ENCODE assay signal across 8 cellular contexts in the genomic region with DNA sequence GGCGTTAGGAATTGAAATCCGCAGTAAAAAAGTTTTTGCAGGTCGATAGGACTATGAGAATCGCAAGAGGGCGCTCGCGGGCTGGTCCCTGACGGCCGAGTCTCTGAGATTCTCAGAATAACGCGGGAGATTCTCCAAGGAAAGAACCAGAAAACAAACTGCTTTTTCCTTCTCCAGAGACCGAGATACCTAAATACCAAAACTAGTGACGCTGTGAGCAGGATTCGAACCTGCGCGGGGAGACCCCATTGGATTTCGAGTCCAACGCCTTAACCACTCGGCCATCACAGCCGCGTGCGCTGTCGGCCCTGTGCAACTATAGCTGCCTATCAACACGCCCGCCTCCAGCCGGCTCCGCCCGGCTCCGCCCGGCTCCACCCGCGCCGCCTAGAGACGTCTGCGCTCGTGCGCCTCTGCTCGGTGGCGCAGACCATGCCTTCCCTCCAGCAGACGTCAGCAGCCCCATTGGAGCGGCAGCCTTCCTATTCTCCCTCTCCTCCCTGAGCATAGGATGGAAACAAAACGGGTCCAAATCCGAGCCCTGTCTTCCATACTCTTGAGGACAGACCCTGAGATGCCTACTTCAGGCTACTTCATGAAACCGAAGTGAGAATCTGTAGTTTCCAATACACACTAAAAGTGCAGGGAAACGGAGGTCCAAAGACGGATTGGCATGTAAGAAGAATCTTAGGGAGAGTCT. TPM values are rescaled to one million over a fixed set of nuclear protein-coding genes. Genes with fewer than 3 reads are reported as not detected.
DNase-seq lines count a peak whose midpoint lies in the region; ATAC-seq lines count a peak whose summit lies in the region.

No MANE protein-coding gene starts in this region.

- DNase-seq in EH (ENCODE audit: low read depth): peak; percentile 99
- DNase-seq in GM23248: peak; percentile 98
- peak; percentile 99 for DNase-seq in LHCN-M2 (ENCODE audit: low read depth)
- peak; percentile 97 for DNase-seq in RKO (ENCODE audit: low spot score)
- DNase-seq in fibroblast of peridontal ligament (ENCODE audit: extremely low read depth): peak; percentile 99
- DNase-seq in natural killer cell treated with Interleukin-12 subunit alpha and Interleukin-12 subunit beta and Interleukin-15 and Interleukin-18, amount 100 ng/mL, for 72 hours (ENCODE audit: low spot score): peak; percentile 95
- peak; percentile 93 for DNase-seq in stimulated activated naive CD4-positive, alpha-beta T cell treated with Interleukin-2 at 50 U/mL for 16 hours (lab: John Stamatoyannopoulos, UW)

- no peaks in the 10 kb centered on the region for H3K36me3 Mint-ChIP-seq in activated T-helper 17 cell treated with anti-CD3 and anti-CD28 coated beads, Interleukin-2, amount 50 U/mL, for 72 hours (ENCODE audit: low read depth)
- no peaks in the 10 kb centered on the region for H3K36me3 Mint-ChIP-seq in natural killer cell treated with Interleukin-12 subunit alpha and Interleukin-12 subunit beta and Interleukin-15 and Interleukin-18, amount 100 ng/mL, for 72 hours

- H3K4me2 ChIP-seq in GM23248 (ENCODE audit: unreplicated experiment): peak overlapping the region; percentile 85

- H3K27ac ChIP-seq in GM23248: peak overlapping the region; percentile 95

- no peaks in the 10 kb centered on the region for H3K9me3 ChIP-seq in GM23248 (ENCODE audit: low read depth)

- peaks cover 10% of the 10 kb centered on the region; the same call in 1 of the 2 replicates for H3K36me3 ChIP-seq in GM23248 (ENCODE audit: low read depth)

- in situ Hi-C loops in GM23248 (cut with MboI): no loop called here

- H3K27me3 ChIP-seq in GM23248 (replicated peaks; ENCODE audit: insufficient read depth): no peaks in the 10 kb centered on the region

- WGBS in GM23248 (ENCODE audit: low coverage in 1 of 2, low lambda C conversion rate in 2 of 2, missing lambda C conversion rate in 2 of 2), 2 experiments: 2 to 4% methylated on average over 45 to 46 of the region's 46 CpGs

- H3K4me1 ChIP-seq in GM23248 (ENCODE audit: insufficient read depth): peaks cover 5% of the 10 kb centered on the region

- peak; percentile 89 for ATAC-seq in activated T-helper 17 cell treated with anti-CD3 and anti-CD28 coated beads, Interleukin-2, amount 50 U/mL, for 72 hours (replicated peaks)
- ATAC-seq in natural killer cell treated with Interleukin-12 subunit alpha and Interleukin-12 subunit beta and Interleukin-15 and Interleukin-18, amount 100 ng/mL, for 72 hours: peak; percentile 97 to 98

- no peaks in the 10 kb centered on the region for H3K79me2 ChIP-seq in GM23248 (ENCODE audit: insufficient read depth)

- peak overlapping the region; percentile 84 for H3K9ac ChIP-seq in GM23248

- no peaks in the 10 kb centered on the region for H3K9me2 ChIP-seq in GM23248 (ENCODE audit: insufficient read depth)

- no peaks in the 10 kb centered on the region for H3K27me3 Mint-ChIP-seq in activated T-helper 17 cell treated with anti-CD3 and anti-CD28 coated beads, Interleukin-2, amount 50 U/mL, for 72 hours
- H3K27me3 Mint-ChIP-seq in natural killer cell treated with Interleukin-12 subunit alpha and Interleukin-12 subunit beta and Interleukin-15 and Interleukin-18, amount 100 ng/mL, for 72 hours: no peaks in the 10 kb centered on the region

- no peak overlapping the region for H3K4me3 Mint-ChIP-seq in activated T-helper 17 cell treated with anti-CD3 and anti-CD28 coated beads, Interleukin-2, amount 50 U/mL, for 72 hours
- H3K4me3 Mint-ChIP-seq in natural killer cell treated with Interleukin-12 subunit alpha and Interleukin-12 subunit beta and Interleukin-15 and Interleukin-18, amount 100 ng/mL, for 72 hours: no peak overlapping the region

- peak overlapping the region; percentile 70 for H3K4me3 ChIP-seq in GM23248

- no peaks in the 10 kb centered on the region for H3K9me3 Mint-ChIP-seq in activated T-helper 17 cell treated with anti-CD3 and anti-CD28 coated beads, Interleukin-2, amount 50 U/mL, for 72 hours
- H3K9me3 Mint-ChIP-seq in natural killer cell treated with Interleukin-12 subunit alpha and Interleukin-12 subunit beta and Interleukin-15 and Interleukin-18, amount 100 ng/mL, for 72 hours: no peaks in the 10 kb centered on the region

- no peaks in the 10 kb centered on the region for H3K4me1 Mint-ChIP-seq in activated T-helper 17 cell treated with anti-CD3 and anti-CD28 coated beads, Interleukin-2, amount 50 U/mL, for 72 hours
- no peaks in the 10 kb centered on the region for H3K4me1 Mint-ChIP-seq in natural killer cell treated with Interleukin-12 subunit alpha and Interleukin-12 subunit beta and Interleukin-15 and Interleukin-18, amount 100 ng/mL, for 72 hours (ENCODE audit: low read depth in 2 of 2)

- peak overlapping the region; percentile 49; the same call in 1 of the 2 replicates for H2AFZ ChIP-seq in GM23248

- H3K27ac Mint-ChIP-seq in activated T-helper 17 cell treated with anti-CD3 and anti-CD28 coated beads, Interleukin-2, amount 50 U/mL, for 72 hours: no peak overlapping the region
- no peak overlapping the region for H3K27ac Mint-ChIP-seq in natural killer cell treated with Interleukin-12 subunit alpha and Interleukin-12 subunit beta and Interleukin-15 and Interleukin-18, amount 100 ng/mL, for 72 hours

- H3F3A ChIP-seq in GM23248 (ENCODE audit: insufficient read depth): peaks cover 29% of the 10 kb centered on the region

- no peaks in the 10 kb centered on the region for H4K20me1 ChIP-seq in GM23248 (ENCODE audit: insufficient read depth)

RNA-seq across cellular contexts. Expression of gene PER1, which starts 13.4 kb away (rescaled TPM):
- 4.4 and 5.1 TPM in 2 replicates for total RNA-seq in GM23248 (2014; rRNA removed; shearing (Covaris generic))
- 5.3 and 5.9 TPM in 2 replicates for polyA plus RNA-seq in GM23248 (2016; fragmentation: Nextera tagmentation; extraction: Ambion mirVana)
- total RNA-seq in LHCN-M2 (2014; rRNA removed): 12.6 and 18.2 TPM in 2 replicates
- 13.0 TPM for polyA plus RNA-seq in LHCN-M2 (2012)
- 100 to 1,000 TPM in 1 of 2 donors, 10 to 100 TPM in 1; 52.0 to 269 TPM for total RNA-seq in activated T-helper 17 cell treated with anti-CD3 and anti-CD28 coated beads, Interleukin-2, amount 50 U/mL, for 72 hours
- total RNA-seq in natural killer cell treated with Interleukin-12 subunit alpha and Interleukin-12 subunit beta and Interleukin-15 and Interleukin-18, amount 100 ng/mL, for 72 hours: 10 to 100 TPM; 16.9 to 42.7 TPM

RNA-seq across cellular contexts. Expression of gene HES7, which starts 14.9 kb away (rescaled TPM):
- total RNA-seq in GM23248 (2014; rRNA removed; shearing (Covaris generic)): not detected in 2 replicates
- not detected in 2 replicates for polyA plus RNA-seq in GM23248 (2016; fragmentation: Nextera tagmentation; extraction: Ambion mirVana)
- total RNA-seq in LHCN-M2 (2014; rRNA removed): 0.06 and 0.34 TPM in 2 replicates
- polyA plus RNA-seq in LHCN-M2 (2012): 0.29 TPM
- total RNA-seq in activated T-helper 17 cell treated with anti-CD3 and anti-CD28 coated beads, Interleukin-2, amount 50 U/mL, for 72 hours: 10 to 100 TPM in 1 of 2 donors, 1 to 10 TPM in 1; 2.9 to 10.0 TPM
- not detected for total RNA-seq in natural killer cell treated with Interleukin-12 subunit alpha and Interleukin-12 subunit beta and Interleukin-15 and Interleukin-18, amount 100 ng/mL, for 72 hours

RNA-seq across cellular contexts. Expression of gene ALOXE3, which starts 20.5 kb away (rescaled TPM):
- total RNA-seq in GM23248 (2014; rRNA removed; shearing (Covaris generic)): under 0.01 TPM in 1 of 2 replicates, not detected in the other
- 0.11 and 0.19 TPM in 2 replicates for polyA plus RNA-seq in GM23248 (2016; fragmentation: Nextera tagmentation; extraction: Ambion mirVana)
- not detected in 2 replicates for total RNA-seq in LHCN-M2 (2014; rRNA removed)
- polyA plus RNA-seq in LHCN-M2 (2012): 0.09 TPM
- total RNA-seq in activated T-helper 17 cell treated with anti-CD3 and anti-CD28 coated beads, Interleukin-2, amount 50 U/mL, for 72 hours: 1 to 10 TPM in 1 of 2 donors, under 1 TPM in 1; 0.13 to 1.3 TPM
- total RNA-seq in natural killer cell treated with Interleukin-12 subunit alpha and Interleukin-12 subunit beta and Interleukin-15 and Interleukin-18, amount 100 ng/mL, for 72 hours: not detected

RNA-seq across cellular contexts. Expression of gene VAMP2, which starts 23.9 kb away (rescaled TPM):
- total RNA-seq in GM23248 (2014; rRNA removed; shearing (Covaris generic)): 6.2 and 6.5 TPM in 2 replicates
- polyA plus RNA-seq in GM23248 (2016; fragmentation: Nextera tagmentation; extraction: Ambion mirVana): 25.5 and 27.1 TPM in 2 replicates
- 3.8 and 4.6 TPM in 2 replicates for total RNA-seq in LHCN-M2 (2014; rRNA removed)
- 41.7 TPM for polyA plus RNA-seq in LHCN-M2 (2012)
- total RNA-seq in activated T-helper 17 cell treated with anti-CD3 and anti-CD28 coated beads, Interleukin-2, amount 50 U/mL, for 72 hours: 10 to 100 TPM; 41.7 to 66.2 TPM
- total RNA-seq in natural killer cell treated with Interleukin-12 subunit alpha and Interleukin-12 subunit beta and Interleukin-15 and Interleukin-18, amount 100 ng/mL, for 72 hours: 10 to 100 TPM; 54.6 to 73.0 TPM

RNA-seq across cellular contexts. Expression of gene TMEM107, which starts 37.4 kb away (rescaled TPM):
- total RNA-seq in GM23248 (2014; rRNA removed; shearing (Covaris generic)): 11.6 TPM in 2 replicates
- 20.6 and 20.9 TPM in 2 replicates for polyA plus RNA-seq in GM23248 (2016; fragmentation: Nextera tagmentation; extraction: Ambion mirVana)
- total RNA-seq in LHCN-M2 (2014; rRNA removed): 40.0 and 45.3 TPM in 2 replicates
- polyA plus RNA-seq in LHCN-M2 (2012): 19.5 TPM
- total RNA-seq in activated T-helper 17 cell treated with anti-CD3 and anti-CD28 coated beads, Interleukin-2, amount 50 U/mL, for 72 hours: 10 to 100 TPM; 43.3 to 45.3 TPM
- total RNA-seq in natural killer cell treated with Interleukin-12 subunit alpha and Interleukin-12 subunit beta and Interleukin-15 and Interleukin-18, amount 100 ng/mL, for 72 hours: 10 to 100 TPM; 31.5 to 43.5 TPM

Comparison
In these comparisons a context has a peak if more than half of its experiments do, and no peak if none do; other contexts are left out.
1. Peak in every context shown above with its lines: DNase-seq, ATAC-seq, H3K4me3 ChIP-seq and H3K27ac ChIP-seq.